8 cellular contexts compared by ENCODE assay signal in the genomic region with DNA sequence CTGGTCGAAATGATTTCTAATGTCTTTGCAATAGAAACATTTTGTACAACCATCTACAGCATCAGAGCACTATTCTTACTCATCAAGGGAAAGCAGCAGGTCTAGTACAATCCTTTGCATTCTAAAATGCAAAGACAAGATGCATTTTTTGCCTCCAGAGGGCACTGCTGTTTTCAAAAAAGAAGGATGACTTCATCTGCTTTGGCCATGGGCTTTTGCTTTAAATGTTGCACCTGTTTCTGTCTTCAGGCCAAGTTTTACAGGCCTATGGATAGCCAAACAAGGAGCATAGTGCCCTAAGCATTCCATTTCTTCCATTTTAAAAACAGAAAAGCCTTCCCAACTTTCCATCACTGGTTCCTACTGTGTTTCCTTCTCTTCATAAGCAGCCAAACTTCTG. TPM values are rescaled to one million over a fixed set of nuclear protein-coding genes. Genes with fewer than 3 reads are reported as not detected.
DNase-seq lines count a peak whose midpoint lies in the region; ATAC-seq and TF ChIP-seq lines count a peak whose summit lies in the region.

No MANE protein-coding gene starts in this region.

- peaks cover 8% of the 10 kb centered on the region for H3K79me1 ChIP-seq in trophoblast cell (ENCODE audit: low read length)

- H4K8ac ChIP-seq in trophoblast cell (ENCODE audit: low read depth, low read length), result no peak overlapping the region

- no peaks in the 10 kb centered on the region for H3K9me3 ChIP-seq in DND-41 (ENCODE audit: insufficient read depth, low read length, severe bottlenecking)
- no peaks in the 10 kb centered on the region for H3K9me3 ChIP-seq in trophoblast cell (ENCODE audit: insufficient read depth, low read depth, low read length)

- no peak overlapping the region for H4K91ac ChIP-seq in trophoblast cell (ENCODE audit: low read depth, low read length)

- H2BK5ac ChIP-seq in trophoblast cell (ENCODE audit: low read depth, low read length, poor library complexity), result no peak overlapping the region

- no peak overlapping the region for H2AK5ac ChIP-seq in trophoblast cell (ENCODE audit: low read length)

- H3K79me2 ChIP-seq in DND-41 (ENCODE audit: insufficient read depth, low read length), result peaks cover 37% of the 10 kb centered on the region
- H3K79me2 ChIP-seq in trophoblast cell (ENCODE audit: control insufficient read depth, insufficient read depth, low read length, poor library complexity), result peaks cover 5% of the 10 kb centered on the region

- DNase-seq in DND-41, result peak; percentile 68
- peak; percentile 33 for DNase-seq in NCI-H69 (lab: John Stamatoyannopoulos, UW)
- peak; percentile 23 to 41 for DNase-seq in activated CD8-positive, alpha-beta memory T cell treated with anti-CD3 and anti-CD28 coated beads for 4 hours (ENCODE audit: low read depth in 2 of 2)
- DNase-seq in fibroblast of gingiva (ENCODE audit: low read depth), result peak; percentile 43
- peak; percentile 79 to 92 for DNase-seq in trophoblast cell
- no peak for DNase-seq in coronary artery (ENCODE audit: low spot score)

- peak overlapping the region; percentile 2; the same call in 1 of the 2 replicates for H3K27ac ChIP-seq in DND-41 (ENCODE audit: low read length)
- H3K27ac ChIP-seq in trophoblast cell (ENCODE audit: low read depth, low read length), result no peak overlapping the region
- no peak overlapping the region for H3K27ac ChIP-seq in coronary artery

- H2BK12ac ChIP-seq in trophoblast cell (ENCODE audit: low read length), result no peak overlapping the region

- no peaks in the 10 kb centered on the region for H3K27me3 ChIP-seq in DND-41 (ENCODE audit: insufficient read depth, low read length, poor library complexity)
- H3K27me3 ChIP-seq in trophoblast cell (ENCODE audit: insufficient read depth, low read length), result no peaks in the 10 kb centered on the region

- peaks cover 34% of the 10 kb centered on the region for H3K4me1 ChIP-seq in DND-41 (ENCODE audit: insufficient read depth, low read length)
- peaks cover 1 to 4% of the 10 kb centered on the region in 2 experiments for H3K4me1 ChIP-seq in trophoblast cell (ENCODE audit: control insufficient read depth in 1 of 2, insufficient read depth in 2 of 2, low read length in 2 of 2)

- no peak overlapping the region for H3K18ac ChIP-seq in trophoblast cell (ENCODE audit: low read length)

- H3K23ac ChIP-seq in trophoblast cell (ENCODE audit: low read length), result no peak overlapping the region

- H4K20me1 ChIP-seq in DND-41 (ENCODE audit: insufficient read depth, low read length), result no peaks in the 10 kb centered on the region

- H3K9ac ChIP-seq in DND-41 (ENCODE audit: low read depth, low read length) (no peak overlapping the region), trophoblast cell (ENCODE audit: low read length) (no peak overlapping the region)

- H3K4me3 ChIP-seq in DND-41 (ENCODE audit: low read depth in 1 of 2, low read length in 2 of 2) (no peak overlapping the region), trophoblast cell (ENCODE audit: low read depth, low read length) (no peak overlapping the region), coronary artery (no peak overlapping the region)

- no CpG with 5 or more reads among the region's 1 CpG for WGBS in trophoblast cell (ENCODE audit: extremely low coverage, insufficient coverage, insufficient read length)

- no peak overlapping the region for H3K4me2 ChIP-seq in DND-41 (ENCODE audit: insufficient read depth, low read length)
- no peak overlapping the region for H3K4me2 ChIP-seq in trophoblast cell (ENCODE audit: low read length)

- H3K36me3 ChIP-seq in DND-41 (ENCODE audit: insufficient read depth, low read length) (peaks cover 41% of the 10 kb centered on the region), trophoblast cell (ENCODE audit: control insufficient read depth in 1 of 2, insufficient read depth in 2 of 2, low read length in 2 of 2) (no peaks in the 10 kb centered on the region)

- no peak overlapping the region for H2BK120ac ChIP-seq in trophoblast cell (ENCODE audit: insufficient read depth, low read length, poor library complexity)

- no peak overlapping the region for H3K14ac ChIP-seq in trophoblast cell (ENCODE audit: low read length)

- H3K4ac ChIP-seq in trophoblast cell (ENCODE audit: low read depth, low read length), result no peak overlapping the region

- peak; percentile 81 for TF ChIP-seq CTCF in DND-41 (IDR thresholded peaks at IDR 0.05; ENCODE audit: borderline replicate concordance, extremely low read depth, low read length, poor library complexity, severe bottlenecking)
- TF ChIP-seq CTCF in coronary artery (IDR thresholded peaks at IDR 0.05), result no peak

- H4K12ac ChIP-seq in trophoblast cell (ENCODE audit: low read depth, low read length), result no peak overlapping the region

- H2AFZ ChIP-seq in DND-41 (ENCODE audit: low read depth, low read length), result no peak overlapping the region
- H2AFZ ChIP-seq in trophoblast cell (ENCODE audit: insufficient read depth, low read length, poor library complexity), result no peak overlapping the region

- ATAC-seq in DND-41 (ENCODE audit: insufficient read depth, low read depth), result peak; percentile 23; the same call in 2 of the 3 replicates
- peak; percentile 35 for ATAC-seq in HG02678 (IDR thresholded peaks at IDR 0.05; ENCODE audit: unreplicated experiment)
- ATAC-seq in GM18907 (IDR thresholded peaks at IDR 0.05; ENCODE audit: unreplicated experiment), result no peak

RNA-seq across cellular contexts. Expression of gene PARP9, which starts 3.4 kb away (rescaled TPM):
- polyA plus RNA-seq in trophoblast cell (2013), result 1.2 TPM in 2 replicates

RNA-seq across cellular contexts. Expression of gene DTX3L, which starts 3.5 kb away (rescaled TPM):
- polyA plus RNA-seq in trophoblast cell (2013), result 2.6 and 2.8 TPM in 2 replicates

RNA-seq across cellular contexts. Expression of gene PARP15, which starts 16.8 kb away (rescaled TPM):
- 0.01 TPM in 1 of 2 replicates, not detected in the other for polyA plus RNA-seq in trophoblast cell (2013)

RNA-seq across cellular contexts. Expression of gene KPNA1, which starts 45.9 kb away (rescaled TPM):
- polyA plus RNA-seq in trophoblast cell (2013), result 53.7 and 54.8 TPM in 2 replicates
